ENCODE assay signal across 11 cellular contexts in the genomic region with DNA sequence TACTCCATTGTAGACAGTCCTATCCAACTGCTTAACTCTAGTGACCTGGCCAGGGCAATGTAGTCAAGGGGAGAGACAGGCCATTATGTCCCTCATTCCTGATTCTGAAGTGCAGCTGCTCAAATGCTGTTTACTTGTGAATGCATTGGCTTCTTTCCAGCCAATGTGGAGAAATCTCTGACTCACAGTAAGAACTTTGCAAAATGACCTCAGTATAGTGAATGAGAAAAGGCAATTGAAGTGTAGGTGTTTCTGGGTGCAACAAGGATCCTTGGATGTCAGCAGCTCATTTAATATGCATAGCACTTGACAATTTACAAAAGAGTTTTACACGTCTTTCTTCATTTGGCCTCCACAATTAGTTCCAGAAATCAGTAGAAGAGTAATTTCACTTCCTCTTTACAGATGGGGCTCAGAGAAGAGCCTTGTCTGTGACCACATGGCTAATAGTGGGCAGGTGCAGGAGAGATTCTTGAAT.
DNase-seq lines count a peak whose midpoint lies in the region; ATAC-seq, FAIRE-seq and TF ChIP-seq lines count a peak whose summit lies in the region.
"Had no signal": no experiment of that assay in that cellular context is flagged by ENCODE, and none has a peak within 500 bp of the region (broad histone marks: within the 10 kb centered on the region; RNA-seq: fewer than 3 reads in every experiment).

No MANE protein-coding gene starts in this region.

- no peak overlapping the region for H3K27ac Mint-ChIP-seq in CD4-positive, alpha-beta memory T cell

- H3K4me1 Mint-ChIP-seq in CD4-positive, alpha-beta memory T cell, result no peaks in the 10 kb centered on the region

- H3K9me3 ChIP-seq in left ventricle myocardium inferior (replicated peaks), result no peaks in the 10 kb centered on the region
- no peaks in the 10 kb centered on the region for H3K9me3 ChIP-seq in CD4-positive, alpha-beta memory T cell (ENCODE audit: control insufficient read depth in 1 of 2, low read length in 2 of 2)

- H3K27ac ChIP-seq in left ventricle myocardium inferior (replicated peaks), result peak overlapping the region; percentile 55
- H3K27ac ChIP-seq in CD4-positive, alpha-beta memory T cell (ENCODE audit: low read depth, low read length), result no peak overlapping the region

- no peak overlapping the region for H3K4me3 Mint-ChIP-seq in CD4-positive, alpha-beta memory T cell

- no peaks in the 10 kb centered on the region for H3K36me3 ChIP-seq in left ventricle myocardium inferior
- no peaks in the 10 kb centered on the region for H3K36me3 ChIP-seq in CD4-positive, alpha-beta memory T cell (ENCODE audit: insufficient read depth, low read length)

- POLR2A ChIA-PET in CD4-positive, alpha-beta memory T cell (lab: Charles Lee; ENCODE audit: partially characterized antibody), result interaction anchor here (0.6 kb wide), 1 partner anchor 466 kb away, joined by 4 read pairs; no protein-coding TSS in a partner anchor

- no peak overlapping the region for H3K4me3 ChIP-seq in GM12865 (ENCODE audit: low read depth, low read length)
- H3K4me3 ChIP-seq in left ventricle myocardium inferior, result no peak overlapping the region
- no peak overlapping the region for H3K4me3 ChIP-seq in CD4-positive, alpha-beta memory T cell (ENCODE audit: low read length in 2 of 2)

- CTCF ChIA-PET in CD4-positive, alpha-beta memory T cell (lab: Charles Lee; ENCODE audit: partially characterized antibody), result no interaction called here

- no peaks in the 10 kb centered on the region for H3K27me3 ChIP-seq in left ventricle myocardium inferior (ENCODE audit: low read depth)
- H3K27me3 ChIP-seq in CD4-positive, alpha-beta memory T cell (ENCODE audit: insufficient read depth, low read length), result no peaks in the 10 kb centered on the region

- H3K27me3 Mint-ChIP-seq in CD4-positive, alpha-beta memory T cell, result no peaks in the 10 kb centered on the region

- peak; percentile 98 for ATAC-seq in GM21619 (IDR thresholded peaks at IDR 0.05; ENCODE audit: unreplicated experiment)
- ATAC-seq: esophagus mucosa had no signal

- FAIRE-seq in RCC 7860 (lab: Jason Lieb, UNC), result no peak

- peaks cover 0 to 4% (median 0%) of the 10 kb centered on the region in 8 donors for H3K9me3 Mint-ChIP-seq in CD4-positive, alpha-beta memory T cell

- H3K4me1 ChIP-seq in left ventricle myocardium inferior, result peaks cover 39% of the 10 kb centered on the region
- no peaks in the 10 kb centered on the region for H3K4me1 ChIP-seq in CD4-positive, alpha-beta memory T cell (ENCODE audit: insufficient read depth, low read length)

- intact Hi-C loops in left ventricle myocardium inferior (cut with micrococcal nuclease), result no loop called here
- intact Hi-C loops in CD4-positive, alpha-beta memory T cell (cut with micrococcal nuclease), result no loop called here

- H3K36me3 Mint-ChIP-seq in CD4-positive, alpha-beta memory T cell, result no peaks in the 10 kb centered on the region

- TF ChIP-seq CTCF in GM12865 (IDR thresholded peaks at IDR 0.05; ENCODE audit: insufficient read depth, low read depth, low read length, missing control alignments) (no peak), left ventricle myocardium inferior (IDR thresholded peaks at IDR 0.05; ENCODE audit: borderline replicate concordance) (no peak)

- DNase-seq in GM12865 (ENCODE audit: low read depth) (peak; percentile 43), HS-27A (ENCODE audit: low read depth) (peak; percentile 14), left ventricle myocardium inferior (no peak), RCC 7860 (ENCODE audit: low spot score) (no peak), inferior parietal cortex (ENCODE audit: extremely low spot score) (no peak)
- DNase-seq in activated CD8-positive, alpha-beta memory T cell treated with anti-CD3 and anti-CD28 coated beads, Interleukin-2, amount 50 U/mL, for 4 hours, result no peak
- no peak for DNase-seq in CD4-positive, alpha-beta memory T cell
- DNase-seq: stimulated activated CD4-positive, alpha-beta T cell treated with anti-CD3 and anti-CD28 coated beads, Interleukin-2, amount 100 ng/mL, for 24 hours; T-helper 1 cell had no signal

Comparison
In these comparisons a context has a peak if more than half of its experiments do, and no peak if none do; other contexts are left out.
1. DNase-seq: peak in GM12865 (single experiment) and HS-27A (single experiment); none in left ventricle myocardium inferior (single experiment), activated CD8-positive, alpha-beta memory T cell treated with anti-CD3 and anti-CD28 coated beads, Interleukin-2, amount 50 U/mL, for 4 hours (single experiment), RCC 7860 (single experiment), inferior parietal cortex (single experiment) and CD4-positive, alpha-beta memory T cell (0 of 5).